14 cellular contexts compared by ENCODE assay signal in genomic region chr9:38687992-38688391, GRCh38. TPM values are rescaled to one million over a fixed set of nuclear protein-coding genes. Genes with fewer than 3 reads are reported as not detected.
DNase-seq lines count a peak whose midpoint lies in the region; ATAC-seq, FAIRE-seq and TF ChIP-seq lines count a peak whose summit lies in the region.
"Had no signal": no experiment of that assay in that cellular context is flagged by ENCODE, and none has a peak within 500 bp of the region (broad histone marks: within the 10 kb centered on the region; RNA-seq: fewer than 3 reads in every experiment).

No MANE protein-coding gene starts in this region.

- H4K5ac ChIP-seq in H1 (ENCODE audit: insufficient read length, low read depth, low read length): peak overlapping the region; percentile 45

- WGBS in A549 (ENCODE audit: missing lambda C conversion rate): 68% methylated on average over 8 of the region's 8 CpGs
- 93% methylated on average over 8 of the region's 8 CpGs; no CpG with 5 or more reads in 1 of the 2 experiments for whole genome bisulfite sequencing in H1 (ENCODE audit: extremely low coverage in 1 of 2, insufficient coverage in 1 of 2, insufficient read length in 1 of 2, insufficient replicate concordance in 2 of 2, low coverage in 1 of 2, low lambda C conversion rate in 2 of 2, missing lambda C conversion rate in 1 of 2), 2 experiments
- 81% methylated on average over 8 of the region's 8 CpGs for WGBS in mesenchymal stem cell

- H3K18ac ChIP-seq in H1 (ENCODE audit: extremely low read depth, low read length) (peak overlapping the region; percentile 75; the same call in 1 of the 2 replicates), mesenchymal stem cell (ENCODE audit: low read depth in 1 of 2, low read length in 2 of 2) (peak overlapping the region in 1 of 2 experiments; percentile 50)

- peak overlapping the region; percentile 86 for H3K4ac ChIP-seq in H1 (replicated peaks; ENCODE audit: insufficient read length, low read depth, low read length)
- no peak overlapping the region for H3K4ac ChIP-seq in mesenchymal stem cell (ENCODE audit: low read depth in 1 of 2, low read length in 2 of 2)

- CTCF ChIA-PET in A549 (lab: Yijun Ruan, JAX) (interaction anchor here (1.8 to 3.7 kb wide), 2 partner anchors 46 to 67 kb away, joined by 4 to 11 read pairs; partner anchors contain the start of gene ANKRD18A), H1 (lab: Charles Lee; ENCODE audit: partially characterized antibody) (interaction anchor here (1.0 to 1.2 kb wide), 2 partner anchors 12 to 16 kb away, joined by 3 read pairs; no protein-coding TSS in a partner anchor)

- H3K27me3 ChIP-seq in NT2/D1 (ENCODE audit: insufficient read depth, insufficient read length): no peaks in the 10 kb centered on the region
- no peaks in the 10 kb centered on the region for H3K27me3 ChIP-seq in H1 (replicated peaks in 1 of 4; ENCODE audit: control insufficient read depth in 3 of 4, extremely low read depth in 1 of 4, insufficient read depth in 3 of 4, low read length in 3 of 4)
- H3K27me3 ChIP-seq in mesenchymal stem cell (ENCODE audit: control insufficient read depth in 1 of 2, insufficient read depth in 1 of 2, low read length in 2 of 2): peaks cover 0 to 16% of the 10 kb centered on the region in 2 experiments
- H3K27me3 ChIP-seq: pancreas had no signal

- no peaks in the 10 kb centered on the region for H3K79me1 ChIP-seq in H1 (ENCODE audit: low read depth, low read length)
- H3K79me1 ChIP-seq in mesenchymal stem cell (replicated peaks; ENCODE audit: low read length, poor library complexity, severe bottlenecking): no peaks in the 10 kb centered on the region

- H3K79me2 ChIP-seq in H1 (ENCODE audit: control insufficient read depth in 1 of 2, insufficient read depth in 2 of 2, low read length in 2 of 2): no peaks in the 10 kb centered on the region

- no peaks in the 10 kb centered on the region for H3K36me3 ChIP-seq in NT2/D1 (ENCODE audit: insufficient read depth, insufficient read length, low read length)
- no peaks in the 10 kb centered on the region for H3K36me3 ChIP-seq in H1 (ENCODE audit: control insufficient read depth in 2 of 4, insufficient read depth in 4 of 4, low read length in 3 of 4)
- no peaks in the 10 kb centered on the region for H3K36me3 ChIP-seq in mesenchymal stem cell (ENCODE audit: control insufficient read depth in 1 of 2, insufficient read depth in 2 of 2, low read depth in 1 of 2, low read length in 2 of 2)
- H3K36me3 ChIP-seq: pancreas, WERI-Rb-1 had no signal

- H2AFZ ChIP-seq in H1 (ENCODE audit: low read length) (no peak overlapping the region), mesenchymal stem cell (ENCODE audit: low read depth, low read length) (no peak overlapping the region)

- H3K14ac ChIP-seq in H1 (ENCODE audit: insufficient read length) (no peak overlapping the region), mesenchymal stem cell (ENCODE audit: low read length in 2 of 2) (no peak overlapping the region)

- no peaks in the 10 kb centered on the region for H4K20me1 ChIP-seq in H1 (replicated peaks in 1 of 2; ENCODE audit: control insufficient read depth in 1 of 2, insufficient read depth in 2 of 2, low read length in 2 of 2)

- H3K4me1 ChIP-seq in A549 (peaks cover 49% of the 10 kb centered on the region), NT2/D1 (ENCODE audit: insufficient read depth, insufficient read length) (peaks cover 19% of the 10 kb centered on the region), H1 (replicated peaks in 1 of 4; ENCODE audit: control insufficient read depth in 3 of 4, insufficient read depth in 4 of 4, low read length in 3 of 4) (peaks cover 7 to 36% (median 25%) of the 10 kb centered on the region in 4 experiments), mesenchymal stem cell (ENCODE audit: control insufficient read depth, insufficient read depth, low read depth, low read length) (peaks cover 28% of the 10 kb centered on the region)
- H3K4me1 ChIP-seq: pancreas had no signal

- H4K91ac ChIP-seq in H1 (replicated peaks; ENCODE audit: insufficient read length, low read length) (peak overlapping the region; percentile 78), mesenchymal stem cell (ENCODE audit: low read length) (peak overlapping the region; percentile 19)

- H3K56ac ChIP-seq in H1 (replicated peaks; ENCODE audit: insufficient read length, low read depth, low read length): no peak overlapping the region

- H4K8ac ChIP-seq in H1 (ENCODE audit: extremely low read depth, insufficient read depth, low read length) (no peak overlapping the region), mesenchymal stem cell (ENCODE audit: low read length) (no peak overlapping the region)

- TF ChIP-seq RAD21 in A549 (conservative IDR thresholded peaks at IDR 0.05 in 1 of 2, IDR thresholded peaks at IDR 0.05 in 1 of 2) (no peak), H1 (IDR thresholded peaks at IDR 0.05 in 1 of 2, conservative IDR thresholded peaks at IDR 0.05 in 1 of 2; ENCODE audit: low read depth in 2 of 2, low read length in 2 of 2) (no peak)

- TF ChIP-seq POLR2A in A549 (IDR thresholded peaks at IDR 0.05; ENCODE audit: low read length): no peak
- TF ChIP-seq POLR2A in H1 (IDR thresholded peaks at IDR 0.05; ENCODE audit: control extremely low read depth in 1 of 2, low read depth in 2 of 2, low read length in 2 of 2): no peak

- H3K23ac ChIP-seq in H1 (ENCODE audit: insufficient read length) (no peak overlapping the region), mesenchymal stem cell (ENCODE audit: low read length in 2 of 2) (no peak overlapping the region)

- TF ChIP-seq CTCF in A549 (IDR thresholded peaks at IDR 0.05) (no peak), H1 (IDR thresholded peaks at IDR 0.05; ENCODE audit: control extremely low read depth in 1 of 3, insufficient read depth in 1 of 3, low read depth in 1 of 3, low read length in 3 of 3) (no peak)

- ATAC-seq in A549: peak; percentile 6; a peak in 4 of 6 replicates
- ATAC-seq in GM18870 (IDR thresholded peaks at IDR 0.05; ENCODE audit: unreplicated experiment): no peak
- no peak for ATAC-seq in HG03442 (IDR thresholded peaks at IDR 0.05; ENCODE audit: unreplicated experiment)

- H2BK5ac ChIP-seq in H1 (ENCODE audit: low read depth, low read length): peak overlapping the region; percentile 36; the same call in 1 of the 2 replicates
- no peak overlapping the region for H2BK5ac ChIP-seq in mesenchymal stem cell (ENCODE audit: low read depth, low read length, poor library complexity, severe bottlenecking)

- peak overlapping the region; percentile 81 for H3K4me2 ChIP-seq in A549
- H3K4me2 ChIP-seq in H1 (ENCODE audit: insufficient read depth in 1 of 2, low read depth in 2 of 2, low read length in 2 of 2): peak overlapping the region in 1 of 2 experiments; percentile 19; a peak in 1 of 4 replicates
- H3K4me2 ChIP-seq in mesenchymal stem cell (ENCODE audit: low read length, poor library complexity, severe bottlenecking): no peak overlapping the region

- peak overlapping the region; percentile 27 for H3K9ac ChIP-seq in NT2/D1 (ENCODE audit: insufficient read length, low read depth)
- no peak overlapping the region for H3K9ac ChIP-seq in H1 (replicated peaks in 1 of 4; ENCODE audit: extremely low read depth in 1 of 4, low read depth in 3 of 4, low read length in 3 of 4)
- peak overlapping the region; percentile 43 for H3K9ac ChIP-seq in mesenchymal stem cell (ENCODE audit: low read length)
- H3K9ac ChIP-seq: GM23248 had no signal

- H2BK120ac ChIP-seq in H1 (replicated peaks; ENCODE audit: low read depth, low read length) (peak overlapping the region; percentile 30), mesenchymal stem cell (ENCODE audit: low read depth, low read length) (no peak overlapping the region)

- H3K23me2 ChIP-seq in H1 (ENCODE audit: low read depth, low read length): no peaks in the 10 kb centered on the region

- peak overlapping the region; percentile 97; the same call in 1 of the 2 replicates for H2BK12ac ChIP-seq in H1 (ENCODE audit: low read depth, low read length)
- peak overlapping the region; percentile 14 to 59 for H2BK12ac ChIP-seq in mesenchymal stem cell (ENCODE audit: low read length in 2 of 2)

- H3K27ac ChIP-seq in A549 (peak overlapping the region; percentile 79 to 88), H1 (ENCODE audit: low read depth, low read length) (no peak overlapping the region), mesenchymal stem cell (ENCODE audit: low read length, poor library complexity, severe bottlenecking) (no peak overlapping the region)
- H3K27ac ChIP-seq: GM23248, WERI-Rb-1 had no signal

- TF ChIP-seq EP300 in A549 (IDR thresholded peaks at IDR 0.05) (no peak), H1 (IDR thresholded peaks at IDR 0.05; ENCODE audit: borderline replicate concordance in 1 of 2, low read depth in 2 of 2, low read length in 2 of 2) (no peak)

- H3K4me3 ChIP-seq in A549 (peak overlapping the region; percentile 27; the same call in 2 of the 3 replicates), NT2/D1 (ENCODE audit: insufficient read length, low read depth) (no peak overlapping the region), H1 (ENCODE audit: extremely low read depth in 1 of 4, insufficient read depth in 2 of 4, low read depth in 3 of 4, low read length in 4 of 4) (no peak overlapping the region), mesenchymal stem cell (ENCODE audit: insufficient read depth in 1 of 2, low read depth in 1 of 2, low read length in 2 of 2) (no peak overlapping the region)
- H3K4me3 ChIP-seq: GM23248 had no signal

- POLR2A ChIA-PET in A549 (lab: Yijun Ruan, JAX) (interaction anchor here (1.3 kb wide), 1 partner anchor 68 kb away, joined by 5 read pairs; the partner anchor contains the start of gene ANKRD18A), H1 (lab: Charles Lee; ENCODE audit: partially characterized antibody) (no interaction called here)

- FAIRE-seq in A549 (lab: Jason Lieb, UNC) (no peak), H1 (lab: Jason Lieb, UNC) (no peak)
- FAIRE-seq: pancreas had no signal

- H2BK15ac ChIP-seq in H1 (ENCODE audit: low read length) (peak overlapping the region; percentile 89; the same call in 1 of the 2 replicates), mesenchymal stem cell (ENCODE audit: low read depth, poor library complexity, severe bottlenecking) (no peak overlapping the region)

- H3K9me3 ChIP-seq in A549: no peaks in the 10 kb centered on the region
- no peaks in the 10 kb centered on the region for H3K9me3 ChIP-seq in NT2/D1 (ENCODE audit: insufficient read depth, low read length)
- no peaks in the 10 kb centered on the region for H3K9me3 ChIP-seq in H1 (ENCODE audit: insufficient read depth in 2 of 2, low read depth in 1 of 2, low read length in 1 of 2)
- no peaks in the 10 kb centered on the region for H3K9me3 ChIP-seq in mesenchymal stem cell (ENCODE audit: control insufficient read depth, low read length)
- H3K9me3 ChIP-seq: pancreas had no signal

- H2AK5ac ChIP-seq in H1 (ENCODE audit: low read depth, low read length): no peak overlapping the region
- H2AK5ac ChIP-seq in mesenchymal stem cell (ENCODE audit: low read length, severe bottlenecking): peak overlapping the region; percentile 54

- H2BK20ac ChIP-seq in H1 (ENCODE audit: low read length): peak overlapping the region; percentile 92

- DNase-seq in A549 (ENCODE audit: low read depth in 1 of 2, low spot score in 1 of 2) (no peak), NT2/D1 (ENCODE audit: low read depth, low spot score) (no peak), H1 (ENCODE audit: low read depth in 1 of 2, low spot score in 2 of 2) (no peak), mesenchymal stem cell (no peak), NCI-H2107 (lab: John Stamatoyannopoulos, UW) (no peak), cortex of kidney (lab: John Stamatoyannopoulos, UW) (no peak)
- DNase-seq: GM23248, NCI-H446, SIG-M5, WERI-Rb-1 had no signal

RNA-seq across cellular contexts. Expression of gene FAM240B, which starts 31.9 kb away (rescaled TPM):
- polyA plus RNA-seq in A549 (2011; rRNA removed) (not detected in 2 replicates), A549 (2017; fragmentation: RNase III; extraction: RNeasy Plus Mini Kit Qiagen cat#74134 plus additional on column Dnase treatment) (not detected in 3 replicates), H1 (2011; rRNA removed) (not detected in 2 replicates)
- not detected in 2 replicates for polyA plus RNA-seq in A549 (2012; cell fraction: cytosol; rRNA removed)
- polyA plus RNA-seq in A549 (2012; cell fraction: nucleus; rRNA removed): not detected in 2 replicates
- not detected in 2 replicates for polyA minus RNA-seq in A549 (2011; rRNA and poly(A)+ RNA removed)
- not detected in 2 replicates for total RNA-seq in H1 (2021; fragmentation: NEBNext Ultra II Directional; extraction: Animal tissue kit (Norgen Biotek cat#: 25700))
- polyA plus RNA-seq in H1 (2011; cell fraction: cytosol; rRNA removed): not detected
- not detected for polyA plus RNA-seq in H1 (2011; cell fraction: nucleus; rRNA removed)
- not detected in 4 replicates for polyA plus RNA-seq in H1 (2012, experiment 1 of 2)
- polyA plus RNA-seq in H1 (2012, experiment 2 of 2): not detected
- not detected for polyA plus RNA-seq in H1 (2013, experiment 1 of 2)
- not detected for polyA plus RNA-seq in H1 (2013, experiment 2 of 2)
- polyA minus RNA-seq in H1 (2011; rRNA and poly(A)+ RNA removed): not detected in 2 replicates
- not detected for polyA minus RNA-seq in H1 (2011; cell fraction: cytosol; rRNA and poly(A)+ RNA removed)
- polyA minus RNA-seq in H1 (2011; cell fraction: nucleus; rRNA and poly(A)+ RNA removed): not detected
- not detected for polyA plus RNA-seq in mesenchymal stem cell (2013, experiment 1 of 2)
- not detected for polyA plus RNA-seq in mesenchymal stem cell (2013, experiment 2 of 2)
- total RNA-seq: GM23248, liver, pancreas had no signal
- polyA plus RNA-seq: GM23248, liver, pancreas had no signal

Comparison
In these comparisons a context has a peak if more than half of its experiments do, and no peak if none do; other contexts are left out.
1. ATAC-seq: peak in A549 (2 of 2); none in GM18870 (single experiment) and HG03442 (single experiment).
2. H3K27ac ChIP-seq: peak in A549 (2 of 2); none in H1 (single experiment) and mesenchymal stem cell (single experiment).
3. H3K9ac ChIP-seq: peak in NT2/D1 (single experiment) and mesenchymal stem cell (single experiment); none in H1 (0 of 4).